Comparison of ENCODE assay signal across 9 cellular contexts in genomic region chr1:63321788-63322247, GRCh38. TPM values are rescaled to one million over a fixed set of nuclear protein-coding genes. Genes with fewer than 3 reads are reported as not detected.
DNase-seq lines count a peak whose midpoint lies in the region; ATAC-seq and TF ChIP-seq lines count a peak whose summit lies in the region.
"Had no signal": no experiment of that assay in that cellular context is flagged by ENCODE, and none has a peak within 500 bp of the region (broad histone marks: within the 10 kb centered on the region; RNA-seq: fewer than 3 reads in every experiment).

No MANE protein-coding gene starts in this region.

- H3K4me1 ChIP-seq in HUES64 (ENCODE audit: insufficient read depth, low read length) (peaks cover 32% of the 10 kb centered on the region), parathyroid adenoma (no peaks in the 10 kb centered on the region)

- no peaks in the 10 kb centered on the region for H3K79me2 ChIP-seq in parathyroid adenoma

- peaks cover 63 to 67% of the 10 kb centered on the region in 2 donors for H3K27me3 Mint-ChIP-seq in effector memory CD8-positive, alpha-beta T cell

- peaks cover 58% of the 10 kb centered on the region for H3K36me3 Mint-ChIP-seq in effector memory CD8-positive, alpha-beta T cell (ENCODE audit: insufficient read depth)

- TF ChIP-seq CTCF in parathyroid adenoma (IDR thresholded peaks at IDR 0.05), result no peak

- H3K27ac ChIP-seq in HUES64 (ENCODE audit: low read depth, low read length), result peak overlapping the region; percentile 87; the same call in 1 of the 2 replicates
- H3K27ac ChIP-seq in parathyroid adenoma, result no peak overlapping the region

- peak overlapping the region; percentile 41 to 87 for H3K27ac Mint-ChIP-seq in effector memory CD8-positive, alpha-beta T cell

- peak overlapping the region; percentile 76 to 78 for H3K4me3 Mint-ChIP-seq in effector memory CD8-positive, alpha-beta T cell

- H3K9ac ChIP-seq in HUES64 (ENCODE audit: low read depth, low read length), result peak overlapping the region; percentile 37
- no peak overlapping the region for H3K9ac ChIP-seq in parathyroid adenoma

- H3K4me3 ChIP-seq in HUES64 (ENCODE audit: low read length) (peak overlapping the region; percentile 74), parathyroid adenoma (ENCODE audit: low read depth, low read length) (no peak overlapping the region)

- H3K36me3 ChIP-seq in HUES64 (ENCODE audit: insufficient read depth, low read length) (no peaks in the 10 kb centered on the region), parathyroid adenoma (ENCODE audit: control insufficient read depth, insufficient read depth, low read length) (no peaks in the 10 kb centered on the region)

- peaks cover 2 to 7% of the 10 kb centered on the region in 2 donors for H3K9me3 Mint-ChIP-seq in effector memory CD8-positive, alpha-beta T cell

- DNase-seq in effector memory CD8-positive, alpha-beta T cell, result no peak
- DNase-seq in SIG-M5 treated with dmso at 0.1 percent for 504 hours (lab: John Stamatoyannopoulos, UW; ENCODE audit: unreplicated experiment), result no peak
- no peak for DNase-seq in NCI-H226
- DNase-seq in mucosa of gallbladder (ENCODE audit: low spot score), result no peak

- H3K4me2 ChIP-seq in parathyroid adenoma (ENCODE audit: low read length), result peak overlapping the region; percentile 48

- H2AFZ ChIP-seq in parathyroid adenoma, result peak overlapping the region; percentile 69

- H3K9me3 ChIP-seq in HUES64 (ENCODE audit: insufficient read depth, low read depth, low read length) (no peaks in the 10 kb centered on the region), parathyroid adenoma (ENCODE audit: control insufficient read depth, low read length) (no peaks in the 10 kb centered on the region)

- H3K27me3 ChIP-seq in HUES64 (ENCODE audit: insufficient read depth, low read length) (peaks cover 100% of the 10 kb centered on the region), parathyroid adenoma (ENCODE audit: control insufficient read depth, insufficient read depth, low read length) (peaks cover 41% of the 10 kb centered on the region)

- WGBS in HUES64, result 3% methylated on average over 17 of the region's 18 CpGs

- H3K4me1 Mint-ChIP-seq in effector memory CD8-positive, alpha-beta T cell (ENCODE audit: low read depth in 2 of 2), result peaks cover 13 to 22% of the 10 kb centered on the region in 2 donors

- ATAC-seq in GM19395 (IDR thresholded peaks at IDR 0.05; ENCODE audit: unreplicated experiment) (peak; percentile 34), GM19324 (IDR thresholded peaks at IDR 0.05; ENCODE audit: low FRiP score, unreplicated experiment) (no peak)
- ATAC-seq in effector memory CD8-positive, alpha-beta T cell (replicated peaks), result no peak

RNA-seq across cellular contexts. Expression of gene FOXD3, which starts 0.5 kb away (rescaled TPM):
- 10.0 TPM for polyA plus RNA-seq in HUES64 (2013, experiment 1 of 2)
- polyA plus RNA-seq in HUES64 (2013, experiment 2 of 2), result 8.2 TPM
- 1.3 TPM for total RNA-seq in mucosa of gallbladder
- total RNA-seq: T-helper 1 cell treated with Interleukin-12 subunit alpha and Interleukin-12 subunit beta and Interleukin-4 antibody, amounts not matched to agents 30 ng/mL and 1 ng/mL, for 36 hours had no signal

RNA-seq across cellular contexts. Expression of gene ALG6, which starts 45.6 kb away (rescaled TPM):
- 17.6 TPM for polyA plus RNA-seq in HUES64 (2013, experiment 1 of 2)
- polyA plus RNA-seq in HUES64 (2013, experiment 2 of 2), result 17.9 TPM
- 12.5 TPM for total RNA-seq in mucosa of gallbladder
